Comparison of ENCODE assay signal across 1 cellular context in genomic region chr5:62316110-62316509, GRCh38.
A peak's percentile ranks its signal among the peaks of the same experiment; 100 is the strongest.
TF ChIP-seq lines count a peak whose summit lies in the region.

No MANE protein-coding gene starts in this region.

TF ChIP-seq in K562, 482 proteins besides CTCF, POLR2A, EP300 and RAD21 (continues in another document):
- TF ChIP-seq TAF9B (IDR thresholded peaks at IDR 0.05; ENCODE audit: partially characterized antibody) (peak; percentile 17), NCOA1 (IDR thresholded peaks at IDR 0.05; ENCODE audit: low read depth) (no peak), CC2D1A (IDR thresholded peaks at IDR 0.05) (no peak), RB1 (IDR thresholded peaks at IDR 0.05; ENCODE audit: low read depth) (no peak), KHSRP (IDR thresholded peaks at IDR 0.05) (no peak), STAT6 (CRISPR knock-in tag; IDR thresholded peaks at IDR 0.05) (no peak), JUN (IDR thresholded peaks at IDR 0.05; ENCODE audit: borderline replicate concordance, low read depth, low read length) (peak; percentile 79; the same call in 1 of the 2 replicates), JUN (CRISPR knock-in tag; IDR thresholded peaks at IDR 0.05; ENCODE audit: borderline replicate concordance) (no peak), ZNF318 (IDR thresholded peaks at IDR 0.05; ENCODE audit: borderline replicate concordance in 1 of 2, low read depth in 1 of 2) (no peak), ATF7 (IDR thresholded peaks at IDR 0.05) (peak; percentile 97), MCM2 (IDR thresholded peaks at IDR 0.05; ENCODE audit: low read depth) (no peak), ZNF24 (IDR thresholded peaks at IDR 0.05) (no peak), ATF4 (CRISPR knock-in tag; IDR thresholded peaks at IDR 0.05) (no peak), ILK (tag; IDR thresholded peaks at IDR 0.05; ENCODE audit: borderline replicate concordance, low read depth) (no peak), ZNF121 (CRISPR knock-in tag; conservative IDR thresholded peaks at IDR 0.05) (no peak), PHF8 (IDR thresholded peaks at IDR 0.05; ENCODE audit: borderline replicate concordance, low read length) (no peak), HMBOX1 (IDR thresholded peaks at IDR 0.05) (no peak), LARP7 (IDR thresholded peaks at IDR 0.05) (no peak), KLF10 (CRISPR knock-in tag; IDR thresholded peaks at IDR 0.05) (no peak), JUNB (CRISPR knock-in tag; conservative IDR thresholded peaks at IDR 0.05) (peak; percentile 83), ELF4 (CRISPR knock-in tag; IDR thresholded peaks at IDR 0.05) (no peak), ZNF133 (CRISPR knock-in tag; IDR thresholded peaks at IDR 0.05) (no peak), HDAC6 (IDR thresholded peaks at IDR 0.05; ENCODE audit: low read depth, low read length) (no peak), ZNF232 (CRISPR knock-in tag; IDR thresholded peaks at IDR 0.05) (no peak), ZKSCAN1 (IDR thresholded peaks at IDR 0.05; ENCODE audit: low read depth, low read length) (no peak), GTF2B (IDR thresholded peaks at IDR 0.05; ENCODE audit: extremely low read depth, insufficient read length) (no peak), SNRNP70 (optimal IDR thresholded peaks at IDR 0.05; ENCODE audit: low read depth, low read length) (no peak), SREBF1 (IDR thresholded peaks at IDR 0.05; ENCODE audit: borderline replicate concordance, low read depth, low read length) (no peak), ZFX (CRISPR knock-in tag; IDR thresholded peaks at IDR 0.05) (no peak), BDP1 (IDR thresholded peaks at IDR 0.05; ENCODE audit: insufficient read depth, insufficient read length) (no peak), TCF7L2 (IDR thresholded peaks at IDR 0.05; ENCODE audit: low read depth, low read length) (no peak), DPF2 (IDR thresholded peaks at IDR 0.05) (no peak), DLX4 (CRISPR knock-in tag; IDR thresholded peaks at IDR 0.05) (no peak), ETS2 (tag; IDR thresholded peaks at IDR 0.05; ENCODE audit: borderline replicate concordance, poor library complexity, severe bottlenecking) (no peak), U2AF1 (optimal IDR thresholded peaks at IDR 0.05; ENCODE audit: low read depth, low read length) (no peak), ZNF644 (tag; IDR thresholded peaks at IDR 0.05; ENCODE audit: low read depth) (no peak), ATF2 (CRISPR knock-in tag; IDR thresholded peaks at IDR 0.05) (peak; percentile 51; the same call in 1 of the 2 replicates), SMAD1 (IDR thresholded peaks at IDR 0.05; ENCODE audit: low read depth, low read length, partially characterized antibody) (no peak), ZEB2 (IDR thresholded peaks at IDR 0.05) (no peak), ATF1 (CRISPR knock-in tag; IDR thresholded peaks at IDR 0.05) (no peak), ATF1 (tag; IDR thresholded peaks at IDR 0.05) (peak; percentile 60), ZHX1 (conservative IDR thresholded peaks at IDR 0.05; ENCODE audit: low read length) (no peak), NEUROD1 (IDR thresholded peaks at IDR 0.05; ENCODE audit: borderline replicate concordance, low read depth, low read length, partially characterized antibody) (no peak), JUND (IDR thresholded peaks at IDR 0.05; ENCODE audit: borderline replicate concordance, low read depth, low read length) (peak; percentile 88), JUND (tag; IDR thresholded peaks at IDR 0.05; ENCODE audit: borderline replicate concordance, low read depth, low read length) (peak; percentile 86), RFX5 (IDR thresholded peaks at IDR 0.05; ENCODE audit: low read depth, low read length) (no peak), CBX8 (IDR thresholded peaks at IDR 0.05; ENCODE audit: borderline replicate concordance, extremely low read depth, low read depth, low read length, poor library complexity, severe bottlenecking) (no peak), KLF6 (CRISPR knock-in tag; IDR thresholded peaks at IDR 0.05; ENCODE audit: borderline replicate concordance) (no peak), POLR3G (IDR thresholded peaks at IDR 0.05; ENCODE audit: extremely low read depth, insufficient read length, insufficient replicate concordance) (no peak), USF1 (CRISPR knock-in tag; IDR thresholded peaks at IDR 0.05) (no peak), TGIF2 (CRISPR knock-in tag; IDR thresholded peaks at IDR 0.05) (no peak)
